15 cellular contexts compared by ENCODE assay signal in the genomic region with DNA sequence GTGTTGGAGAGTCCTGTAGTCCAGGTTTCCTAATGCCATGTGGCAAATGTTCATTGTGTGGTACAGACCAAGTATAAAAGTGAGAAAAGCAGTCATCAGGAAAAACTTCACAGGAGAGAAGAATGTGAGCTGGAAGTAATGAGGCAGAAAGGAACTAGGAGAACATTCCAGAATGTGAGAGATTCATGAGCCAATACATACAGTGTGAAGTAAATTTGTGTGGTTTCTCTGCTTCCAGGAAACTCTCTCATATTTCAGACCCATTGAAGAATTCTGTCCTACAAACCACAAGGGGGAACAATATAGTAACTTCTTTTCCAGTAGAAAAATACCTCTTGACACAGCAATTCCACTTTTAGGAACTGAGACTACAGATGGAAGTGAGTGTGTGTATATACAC.
DNase-seq lines count a peak whose midpoint lies in the region; ATAC-seq and TF ChIP-seq lines count a peak whose summit lies in the region.
"Had no signal": no experiment of that assay in that cellular context is flagged by ENCODE, and none has a peak within 500 bp of the region (broad histone marks: within the 10 kb centered on the region; RNA-seq: fewer than 3 reads in every experiment).

No MANE protein-coding gene starts in this region.

- H3K27me3 ChIP-seq in IMR-90 (ENCODE audit: control insufficient read depth, insufficient read depth, low read length): no peaks in the 10 kb centered on the region
- no peaks in the 10 kb centered on the region for H3K27me3 ChIP-seq in left lung

- no peak overlapping the region for H2BK5ac ChIP-seq in IMR-90 (ENCODE audit: low read depth, low read length, poor library complexity, severe bottlenecking)

- H2BK15ac ChIP-seq in IMR-90 (ENCODE audit: low read depth, low read length): no peak overlapping the region

- no peak overlapping the region for H4K8ac ChIP-seq in IMR-90 (ENCODE audit: low read depth in 2 of 2, low read length in 2 of 2)

- peaks cover 2% of the 10 kb centered on the region; the same call in 1 of the 2 replicates for H3K4me1 ChIP-seq in IMR-90 (ENCODE audit: control insufficient read depth, insufficient read depth, low read length)
- H3K4me1 ChIP-seq in left lung: no peaks in the 10 kb centered on the region
- H3K4me1 ChIP-seq: parathyroid adenoma had no signal

- no peaks in the 10 kb centered on the region for H3K9me3 ChIP-seq in IMR-90 (ENCODE audit: control insufficient read depth, insufficient read depth, low read length)
- H3K9me3 ChIP-seq in left lung: no peaks in the 10 kb centered on the region

- peak; percentile 86 for ATAC-seq in IMR-90 (ENCODE audit: low read depth)
- peak; percentile 39 for ATAC-seq in left lung
- ATAC-seq in GM21576 (IDR thresholded peaks at IDR 0.05; ENCODE audit: unreplicated experiment): no peak

- no peak overlapping the region for H2BK120ac ChIP-seq in IMR-90 (ENCODE audit: low read depth, low read length)

- H4K91ac ChIP-seq in IMR-90 (ENCODE audit: insufficient read depth, low read depth, low read length): no peak overlapping the region

- H2AK9ac ChIP-seq in IMR-90 (replicated peaks; ENCODE audit: low read depth, low read length, poor library complexity): no peak overlapping the region

- H3K4me3 ChIP-seq in IMR-90 (ENCODE audit: insufficient read depth, low read depth, low read length) (no peak overlapping the region), cardiac fibroblast (replicated peaks in 1 of 2; ENCODE audit: low read depth in 2 of 2, low read length in 2 of 2) (no peak overlapping the region), left lung (no peak overlapping the region)
- H3K4me3 ChIP-seq: lung had no signal

- no peaks in the 10 kb centered on the region; the same call in 1 of the 2 replicates for H3K36me3 ChIP-seq in IMR-90 (ENCODE audit: control insufficient read depth, insufficient read depth, low read length)
- H3K36me3 ChIP-seq in left lung: no peaks in the 10 kb centered on the region

- H3K9ac ChIP-seq in IMR-90 (ENCODE audit: low read depth, low read length): no peak overlapping the region
- H3K9ac ChIP-seq: parathyroid adenoma had no signal

- peak overlapping the region; percentile 57; the same call in 1 of the 2 replicates for H3K4me2 ChIP-seq in IMR-90 (ENCODE audit: low read depth, low read length)

- H4K20me1 ChIP-seq in IMR-90 (ENCODE audit: insufficient read depth, low read length): no peaks in the 10 kb centered on the region

- H3K79me1 ChIP-seq in IMR-90 (ENCODE audit: low read depth in 1 of 2, low read length in 2 of 2): no peaks in the 10 kb centered on the region

- no peak overlapping the region for H2BK20ac ChIP-seq in IMR-90 (ENCODE audit: low read depth, low read length)

- intact Hi-C loops in IMR-90 (cut with micrococcal nuclease) (loop anchor here (1.0 to 2.0 kb wide), 3 partner anchors 46 to 137 kb away; a partner anchor contains a TSS), left lung (cut with DNase I) (no loop called here)

- DNase-seq in AG08395 (ENCODE audit: low spot score) (peak; percentile 74), IMR-90 (peak; percentile 78), cardiac fibroblast (ENCODE audit: low read depth in 2 of 2) (peak; percentile 9 to 51), left lung (no peak), NCI-H1105 (lab: John Stamatoyannopoulos, UW) (no peak), DMS153 treated with DMSO at 0.1 percent for 48 hours (lab: John Stamatoyannopoulos, UW; ENCODE audit: unreplicated experiment) (no peak), HUDEP-2 (lab: John Stamatoyannopoulos, UW; ENCODE audit: unreplicated experiment in 76 of 76) (no peak)
- DNase-seq: activated naive CD8-positive, alpha-beta T cell treated with anti-CD3 and anti-CD28 coated beads, Interleukin-2, amount 10 ng/mL, durations not matched to agents 7 days and 5 days; glutamatergic neuron; MM.1S; SHP77 treated with DMSO at 0.1 percent for 48 hours; stimulated activated CD4-positive, alpha-beta T cell treated with anti-CD3 and anti-CD28 coated beads, Interleukin-1b, Interleukin-23, amount 100 ng/mL, for 48 hours had no signal

- no peak overlapping the region for H2AFZ ChIP-seq in IMR-90 (replicated peaks; ENCODE audit: low read length, poor library complexity)
- H2AFZ ChIP-seq: parathyroid adenoma had no signal

- TF ChIP-seq RAD21 in IMR-90 (IDR thresholded peaks at IDR 0.05; ENCODE audit: low read length): peak; percentile 48

- no peak overlapping the region for H3K4ac ChIP-seq in IMR-90 (ENCODE audit: low read depth, low read length)

- H3K9me1 ChIP-seq in IMR-90 (ENCODE audit: insufficient read depth, low read length): no peaks in the 10 kb centered on the region

- no peak overlapping the region for H3K56ac ChIP-seq in IMR-90 (ENCODE audit: extremely low read depth, insufficient read depth, low read length)

- no peak overlapping the region for H3K23ac ChIP-seq in IMR-90 (ENCODE audit: low read depth, low read length)

- H3K27ac ChIP-seq in IMR-90 (ENCODE audit: insufficient read depth, low read length) (no peak overlapping the region), left lung (no peak overlapping the region)
- H3K27ac ChIP-seq: parathyroid adenoma had no signal

- no peak overlapping the region for H4K5ac ChIP-seq in IMR-90 (ENCODE audit: low read depth, low read length)

- H3K18ac ChIP-seq in IMR-90 (ENCODE audit: low read depth, low read length): peak overlapping the region; percentile 59; the same call in 1 of the 2 replicates

- no TSS peak for BruUV-seq in IMR-90 (replicated peaks; lab: Mats Ljungman, UMichigan)

- H2AK5ac ChIP-seq in IMR-90 (ENCODE audit: low read depth, low read length): no peak overlapping the region

- dilution Hi-C loops in IMR-90 (cut with HindIII; ENCODE audit: low sequenced_read_pairs, unreplicated experiment): no loop called here

- in situ Hi-C loops in IMR-90 (cut with MboI; ENCODE audit: low sequenced_read_pairs): loop anchor here (10.0 kb wide), 1 partner anchor 132 kb away; no protein-coding TSS in a partner anchor

- POLR2A ChIA-PET in IMR-90 (lab: Charles Lee; ENCODE audit: unreplicated experiment): no interaction called here

- TF ChIP-seq CTCF in IMR-90 (conservative IDR thresholded peaks at IDR 0.05; ENCODE audit: low read depth, low read length): peak; percentile 48
- TF ChIP-seq CTCF in cardiac fibroblast (IDR thresholded peaks at IDR 0.05; ENCODE audit: low read depth, low read length): no peak
- TF ChIP-seq CTCF in left lung (IDR thresholded peaks at IDR 0.05): no peak

- H3K14ac ChIP-seq in IMR-90 (replicated peaks; ENCODE audit: low read depth, low read length): no peak overlapping the region

- no peak for TF ChIP-seq POLR2A in IMR-90 (IDR thresholded peaks at IDR 0.05; ENCODE audit: low read depth, low read length)

- CTCF ChIA-PET in IMR-90 (lab: Yijun Ruan, JAX): interaction anchor here (0.8 to 1.2 kb wide), 6 partner anchors 17 to 138 kb away, joined by 3 to 5 read pairs (median 4); a partner anchor contains a TSS

TF ChIP-seq in IMR-90, 13 proteins besides CTCF, POLR2A, EP300 and RAD21:
- peak; percentile 45 for TF ChIP-seq SMC3 (IDR thresholded peaks at IDR 0.05; ENCODE audit: low read depth, low read length)
- TF ChIP-seq RCOR1 (IDR thresholded peaks at IDR 0.05; ENCODE audit: insufficient replicate concordance, low read length): no peak
- no peak for TF ChIP-seq RFX5 (IDR thresholded peaks at IDR 0.05; ENCODE audit: low read depth, low read length)
- no peak for TF ChIP-seq MAFK (IDR thresholded peaks at IDR 0.05; ENCODE audit: low read depth, low read length)
- TF ChIP-seq MAZ (IDR thresholded peaks at IDR 0.05; ENCODE audit: borderline replicate concordance, low read depth, low read length): no peak

Comparison
In these comparisons a context has a peak if more than half of its experiments do, and no peak if none do; other contexts are left out.
1. DNase-seq: peak in AG08395 (single experiment), IMR-90 (single experiment) and cardiac fibroblast (2 of 2); none in left lung (0 of 2), NCI-H1105 (single experiment), DMS153 treated with DMSO at 0.1 percent for 48 hours (single experiment) and HUDEP-2 (0 of 76).